Comparison of ENCODE assay signal across 31 cellular contexts in genomic region chr2:199148076-199148845, GRCh38.
"Had no signal": no experiment of that assay in that cellular context is flagged by ENCODE, and none has a peak within 500 bp of the region (broad histone marks: within the 10 kb centered on the region; RNA-seq: fewer than 3 reads in every experiment).

No MANE protein-coding gene starts in this region.

- ATAC-seq: left lung; lower lobe of right lung; natural killer cell; psoas muscle; stimulated activated naive B cell treated with anti-CD40 and anti-IgM and Interleukin-4, amounts not matched to agents 10 μg/mL and 1 μg/mL and 100 μg/mL, for 72 hours; upper lobe of right lung had no signal

- DNase-seq: activated CD4-positive, alpha-beta memory T cell treated with anti-CD3 and anti-CD28 coated beads, Interleukin-2, amount 10 ng/mL, durations not matched to agents 7 days and 5 days; activated CD4-positive, alpha-beta T cell treated with anti-CD3 and anti-CD28 coated beads, Interleukin-2, amount 10 ng/mL, durations not matched to agents 7 days and 5 days; activated CD4-positive, CD25-positive, alpha-beta regulatory T cell treated with anti-CD3 and anti-CD28 coated beads, Interleukin-2, amount 50 U/mL, for 72 hours; activated CD8-positive, alpha-beta memory T cell treated with anti-CD3 and anti-CD28 coated beads, Interleukin-2, amount 50 U/mL, for 48 hours; activated gamma-delta T cell treated with Interleukin-2 at 50 U/mL for 16 hours; activated naive CD4-positive, alpha-beta T cell treated with anti-CD3 and anti-CD28 coated beads, Interleukin-2, amount 50 U/mL, for 16 hours; activated T-cell treated with anti-CD3 and anti-CD28 coated beads, Interleukin-2, amount 50 U/mL, for 24 hours; amygdala; central memory CD4-positive, alpha-beta T cell; head of caudate nucleus; hippocampal formation; immature natural killer cell; kidney; left lung; lower lobe of right lung; mesenchymal stem cell; natural killer cell; occipital lobe; psoas muscle; stimulated activated CD4-positive, alpha-beta T cell treated with anti-CD3 and anti-CD28 coated beads, Interleukin-15, amount 100 ng/mL, for 24 hours; stimulated activated CD4-positive, alpha-beta T cell treated with anti-CD3 and anti-CD28 coated beads, Interleukin-2, amount 100 ng/mL, for 24 hours; stimulated activated naive B cell treated with anti-CD40 and anti-IgM and Interleukin-4, amounts not matched to agents 10 μg/mL and 1 μg/mL and 100 μg/mL, for 72 hours; stomach; T-helper 9 cell; thyroid gland; upper lobe of right lung had no signal

- H3K27me3 ChIP-seq: breast epithelium, esophagus muscularis mucosa, left lung, neural progenitor cell, right atrium auricular region, stomach, thyroid gland, upper lobe of right lung had no signal

- H3K36me3 ChIP-seq: breast epithelium, esophagus muscularis mucosa, left lung, lower lobe of right lung, neural progenitor cell, right atrium auricular region, stomach, thyroid gland, upper lobe of right lung had no signal

- H3K4me3 ChIP-seq: breast epithelium, esophagus muscularis mucosa, left lung, lower lobe of right lung, neural progenitor cell, psoas muscle, right atrium auricular region, stomach, thyroid gland, upper lobe of right lung had no signal

- H3K4me1 ChIP-seq: breast epithelium, esophagus muscularis mucosa, left lung, lower lobe of right lung, parathyroid adenoma, psoas muscle, right atrium auricular region, stomach, thyroid gland, upper lobe of right lung had no signal

- H3K27ac ChIP-seq: breast epithelium, esophagus muscularis mucosa, left lung, lower lobe of right lung, neural progenitor cell, parathyroid adenoma, psoas muscle, right atrium auricular region, stomach, thyroid gland, upper lobe of right lung had no signal

- H3K9me3 ChIP-seq: breast epithelium, esophagus muscularis mucosa, lower lobe of right lung, psoas muscle, right atrium auricular region, stomach, thyroid gland, upper lobe of right lung had no signal
